In genomic region chr1:8338526-8339202, GRCh38 we compare ENCODE assay signal across 17 cellular contexts. TPM values are rescaled to one million over a fixed set of nuclear protein-coding genes. Genes with fewer than 3 reads are reported as not detected.
A peak's percentile ranks its signal among the peaks of the same experiment; 100 is the strongest.
DNase-seq lines count a peak whose midpoint lies in the region; ATAC-seq and TF ChIP-seq lines count a peak whose summit lies in the region.
"Had no signal": no experiment of that assay in that cellular context is flagged by ENCODE, and none has a peak within 500 bp of the region (broad histone marks: within the 10 kb centered on the region; RNA-seq: fewer than 3 reads in every experiment).

No MANE protein-coding gene starts in this region.

- H2AK5ac ChIP-seq in neuronal stem cell (ENCODE audit: low read depth, low read length): peak overlapping the region; percentile 81

- H3K4ac ChIP-seq in neuronal stem cell (ENCODE audit: low read length): no peak overlapping the region

- no peak for TF ChIP-seq CTCF in right atrium auricular region (IDR thresholded peaks at IDR 0.05)
- TF ChIP-seq CTCF in osteocyte (IDR thresholded peaks at IDR 0.05): no peak

- WGBS in neuronal stem cell (ENCODE audit: extremely low coverage in 2 of 2, insufficient read length in 2 of 2, insufficient replicate concordance in 1 of 2), 2 donors: no CpG with 5 or more reads among the region's 26 CpGs

- H2BK120ac ChIP-seq in neuronal stem cell (ENCODE audit: low read depth, low read length): no peak overlapping the region

- no peak overlapping the region for H3K4me2 ChIP-seq in neuronal stem cell (ENCODE audit: insufficient read depth, low read length, poor library complexity, severe bottlenecking)
- H3K4me2 ChIP-seq: A549; BLaER1 treated with 17β-estradiol and CSF1 and Interleukin-3, amounts not matched to agents 10 nM and 100 nM had no signal

- H3K27me3 ChIP-seq in right atrium auricular region: no peaks in the 10 kb centered on the region
- H3K27me3 ChIP-seq in neuronal stem cell (ENCODE audit: control insufficient read depth in 3 of 3, insufficient read depth in 3 of 3, low read depth in 1 of 3, low read length in 3 of 3): no peaks in the 10 kb centered on the region
- H3K27me3 ChIP-seq: BLaER1 treated with 17β-estradiol and CSF1 and Interleukin-3, amounts not matched to agents 10 nM and 100 nM had no signal

- no peak overlapping the region for H3K4me3 Mint-ChIP-seq in osteocyte (ENCODE audit: unreplicated experiment)
- H3K4me3 Mint-ChIP-seq: B cell; CD4-positive, alpha-beta T cell; CD8-positive, alpha-beta T cell had no signal

- no peaks in the 10 kb centered on the region for H3K9me3 ChIP-seq in right atrium auricular region
- peaks cover 0 to 1% of the 10 kb centered on the region in 2 donors for H3K9me3 ChIP-seq in neuronal stem cell (replicated peaks in 1 of 2; ENCODE audit: control insufficient read depth in 2 of 2, insufficient read depth in 1 of 2, low read depth in 1 of 2, low read length in 2 of 2)
- H3K9me3 ChIP-seq: A549, Caco-2 had no signal

- H3K27ac ChIP-seq in right atrium auricular region: no peak overlapping the region
- no peak overlapping the region for H3K27ac ChIP-seq in neuronal stem cell (replicated peaks; ENCODE audit: low read length)
- H3K27ac ChIP-seq: 22Rv1; A549; BLaER1 treated with 17β-estradiol and CSF1 and Interleukin-3, amounts not matched to agents 10 nM and 100 nM; C4-2B had no signal

- H3K27ac Mint-ChIP-seq in osteocyte (ENCODE audit: unreplicated experiment): no peak overlapping the region
- H3K27ac Mint-ChIP-seq: B cell; CD4-positive, alpha-beta T cell; CD8-positive, alpha-beta T cell had no signal

- H4K8ac ChIP-seq in neuronal stem cell (ENCODE audit: low read depth, low read length): no peak overlapping the region

- peaks cover 14% of the 10 kb centered on the region for H3K4me1 Mint-ChIP-seq in osteocyte (ENCODE audit: unreplicated experiment)
- H3K4me1 Mint-ChIP-seq: B cell had no signal

- H3K36me3 ChIP-seq in right atrium auricular region (no peaks in the 10 kb centered on the region), neuronal stem cell (replicated peaks in 1 of 2; ENCODE audit: control insufficient read depth in 2 of 2, insufficient read depth in 2 of 2, low read length in 2 of 2) (no peaks in the 10 kb centered on the region)
- H3K36me3 ChIP-seq: BLaER1 treated with 17β-estradiol and CSF1 and Interleukin-3, amounts not matched to agents 10 nM and 100 nM had no signal

- no peak for ATAC-seq in Right ventricle myocardium inferior
- ATAC-seq: A549; CD8-positive, alpha-beta T cell had no signal

- peak overlapping the region; percentile 57 for H3K18ac ChIP-seq in neuronal stem cell (ENCODE audit: low read length)

- no peak overlapping the region for H2BK12ac ChIP-seq in neuronal stem cell (ENCODE audit: low read length)

- no peak overlapping the region for H2BK5ac ChIP-seq in neuronal stem cell (ENCODE audit: low read length)

- H3K4me1 ChIP-seq in right atrium auricular region: peaks cover 0 to 7% of the 10 kb centered on the region in 2 donors
- H3K4me1 ChIP-seq in neuronal stem cell (ENCODE audit: control insufficient read depth in 2 of 2, insufficient read depth in 1 of 2, low read depth in 1 of 2, low read length in 2 of 2): no peaks in the 10 kb centered on the region
- H3K4me1 ChIP-seq: Caco-2 had no signal

- no peak overlapping the region for H3K23ac ChIP-seq in neuronal stem cell (ENCODE audit: low read depth, low read length, poor library complexity)

- H2BK15ac ChIP-seq in neuronal stem cell (ENCODE audit: low read length): no peak overlapping the region

- peaks cover 3% of the 10 kb centered on the region for H3K9me3 Mint-ChIP-seq in osteocyte (ENCODE audit: unreplicated experiment)
- H3K9me3 Mint-ChIP-seq: CD4-positive, alpha-beta T cell had no signal

- peaks cover 4% of the 10 kb centered on the region for H3K36me3 Mint-ChIP-seq in osteocyte (ENCODE audit: unreplicated experiment)
- H3K36me3 Mint-ChIP-seq: CD8-positive, alpha-beta T cell had no signal

- H3K79me1 ChIP-seq in neuronal stem cell (ENCODE audit: low read depth, low read length): no peaks in the 10 kb centered on the region

- H3K9ac ChIP-seq in neuronal stem cell (ENCODE audit: low read depth, low read length, poor library complexity): no peak overlapping the region
- H3K9ac ChIP-seq: BLaER1 treated with 17β-estradiol and CSF1 and Interleukin-3, amounts not matched to agents 10 nM and 100 nM had no signal

- H2AFZ ChIP-seq in neuronal stem cell (ENCODE audit: low read length): no peak overlapping the region

- peak overlapping the region; percentile 14 for H3K14ac ChIP-seq in neuronal stem cell (ENCODE audit: low read length)

- intact Hi-C loops in Right ventricle myocardium inferior (cut with DNase I): no loop called here

- no peaks in the 10 kb centered on the region for H3K27me3 Mint-ChIP-seq in osteocyte (ENCODE audit: unreplicated experiment)
- H3K27me3 Mint-ChIP-seq: B cell; CD4-positive, alpha-beta T cell had no signal

- DNase-seq in Right ventricle myocardium inferior (ENCODE audit: missing footprints) (peak; percentile 39), right atrium auricular region (ENCODE audit: low spot score) (no peak), neuronal stem cell (ENCODE audit: low spot score) (no peak), osteocyte (ENCODE audit: extremely low spot score, unreplicated experiment) (no peak), T1000 (lab: John Stamatoyannopoulos, UW) (no peak)
- DNase-seq: AML-193; Calu3; CD4-positive, alpha-beta T cell; CD8-positive, alpha-beta T cell; DMS79 treated with DMSO at 0.1 percent for 48 hours; GF-D8 had no signal

- H3K4me3 ChIP-seq in right atrium auricular region: no peak overlapping the region
- no peak overlapping the region for H3K4me3 ChIP-seq in neuronal stem cell (ENCODE audit: low read length in 2 of 2)
- H3K4me3 ChIP-seq: A549; BLaER1 treated with 17β-estradiol and CSF1 and Interleukin-3, amounts not matched to agents 10 nM and 100 nM had no signal

- no peak overlapping the region for H4K91ac ChIP-seq in neuronal stem cell (ENCODE audit: low read depth, low read length, poor library complexity)

RNA-seq across cellular contexts. Expression of gene SLC45A1, which starts 20.8 kb away (rescaled TPM):
- total RNA-seq in Right ventricle myocardium inferior (2.5 TPM), right atrium auricular region (1 to 10 TPM; 1.0 to 3.0 TPM), osteocyte (2.9 and 3.2 TPM in 2 replicates)
- polyA plus RNA-seq in neuronal stem cell (2013, experiment 1 of 2): 1.7 TPM
- 1.7 TPM for polyA plus RNA-seq in neuronal stem cell (2013, experiment 2 of 2)
